8 cellular contexts compared by ENCODE assay signal in genomic region chr1:186691-187131, GRCh38.
DNase-seq lines count a peak whose midpoint lies in the region; ATAC-seq, FAIRE-seq and TF ChIP-seq lines count a peak whose summit lies in the region.
"Not testable (repeated sequence)": the region's sequence is repeated elsewhere in the genome, so short reads cannot be mapped to it uniquely, and the experiment has no call there.

No MANE protein-coding gene starts in this region.

- not testable (repeated sequence) for H4K20me1 ChIP-seq in GM23338 (replicated peaks; ENCODE audit: insufficient read depth)

- not testable (repeated sequence) for H3K9me3 ChIP-seq in mucosa of descending colon; aorta (ENCODE audit: control insufficient read depth, low read length)

- H3K79me2 ChIP-seq in GM23338 (replicated peaks; ENCODE audit: insufficient read depth), result not testable (repeated sequence)

- intact Hi-C loops in activated T-helper 1 cell treated with anti-CD3 and anti-CD28 coated beads, Interleukin-12 subunit alpha, Interleukin-12 subunit beta, Interleukin-2, Interleukin-4 antibody, amounts not matched to agents 30 ng/mL and 10 ng/mL and 1 ng/mL, durations not matched to agents 14 hours and 24 hours and 36 hours (cut with micrococcal nuclease); mucosa of descending colon (cut with DNase I, micrococcal nuclease); aorta (cut with DNase I): not testable (repeated sequence)

- H3K4me3 Mint-ChIP-seq in GM23338; activated T-helper 1 cell treated with anti-CD3 and anti-CD28 coated beads, Interleukin-12 subunit alpha, Interleukin-12 subunit beta, Interleukin-2, Interleukin-4 antibody, amounts not matched to agents 30 ng/mL and 10 ng/mL and 1 ng/mL, durations not matched to agents 14 hours and 24 hours and 36 hours: not testable (repeated sequence)

- H3K4me3 ChIP-seq in GM23338; mucosa of descending colon; aorta (ENCODE audit: low read length in 2 of 2): not testable (repeated sequence)

- not testable (repeated sequence) for H3K27ac Mint-ChIP-seq in GM23338; activated T-helper 1 cell treated with anti-CD3 and anti-CD28 coated beads, Interleukin-12 subunit alpha, Interleukin-12 subunit beta, Interleukin-2, Interleukin-4 antibody, amounts not matched to agents 30 ng/mL and 10 ng/mL and 1 ng/mL, durations not matched to agents 14 hours and 24 hours and 36 hours

- not testable (repeated sequence) for H3K36me3 ChIP-seq in GM23338 (ENCODE audit: insufficient read depth); mucosa of descending colon (ENCODE audit: low read depth); aorta (ENCODE audit: control insufficient read depth in 1 of 2, insufficient read depth in 2 of 2, low read length in 1 of 2)

- H3K36me3 Mint-ChIP-seq in GM23338 (ENCODE audit: low read depth); activated T-helper 1 cell treated with anti-CD3 and anti-CD28 coated beads, Interleukin-12 subunit alpha, Interleukin-12 subunit beta, Interleukin-2, Interleukin-4 antibody, amounts not matched to agents 30 ng/mL and 10 ng/mL and 1 ng/mL, durations not matched to agents 14 hours and 24 hours and 36 hours (ENCODE audit: low read depth): not testable (repeated sequence)

- not testable (repeated sequence) for ATAC-seq in GM23338; mucosa of descending colon; aorta (ENCODE audit: low FRiP score)

- DNase-seq in GM23338 (ENCODE audit: low spot score) (peak; percentile 0), RCC 7860 (ENCODE audit: low spot score) (peak; percentile 1), dedifferentiated amniotic fluid mesenchymal stem cell (ENCODE audit: extremely low spot score) (peak; percentile 8), kidney tubule cell (ENCODE audit: low spot score) (peak; percentile 0), mucosa of descending colon (peak in 2 of 3 donors; percentile 1 to 19), aorta (peak; percentile 26 to 34)
- DNase-seq in activated T-helper 1 cell treated with anti-CD3 and anti-CD28 coated beads, Interleukin-12 subunit alpha, Interleukin-12 subunit beta, Interleukin-2, Interleukin-4 antibody, amounts not matched to agents 30 ng/mL and 10 ng/mL and 1 ng/mL, durations not matched to agents 14 hours and 24 hours and 36 hours (ENCODE audit: low spot score), result peak; percentile 0
- DNase-seq in stimulated activated CD4-positive, alpha-beta T cell treated with anti-CD3 and anti-CD28 coated beads, Interleukin-4, amount 100 ng/mL, for 24 hours, result peak; percentile 3

- not testable (repeated sequence) for H3K27me3 ChIP-seq in GM23338 (ENCODE audit: insufficient read depth); aorta (ENCODE audit: control insufficient read depth in 1 of 2, insufficient read depth in 2 of 2, low read length in 1 of 2)

- H2AFZ ChIP-seq in GM23338, result not testable (repeated sequence)

- not testable (repeated sequence) for H3K27me3 Mint-ChIP-seq in GM23338 (ENCODE audit: insufficient read depth, low read depth, poor library complexity); activated T-helper 1 cell treated with anti-CD3 and anti-CD28 coated beads, Interleukin-12 subunit alpha, Interleukin-12 subunit beta, Interleukin-2, Interleukin-4 antibody, amounts not matched to agents 30 ng/mL and 10 ng/mL and 1 ng/mL, durations not matched to agents 14 hours and 24 hours and 36 hours (ENCODE audit: insufficient read depth)

- H3K4me2 ChIP-seq in GM23338, result not testable (repeated sequence)

- not testable (repeated sequence) for H3K4me1 Mint-ChIP-seq in GM23338; activated T-helper 1 cell treated with anti-CD3 and anti-CD28 coated beads, Interleukin-12 subunit alpha, Interleukin-12 subunit beta, Interleukin-2, Interleukin-4 antibody, amounts not matched to agents 30 ng/mL and 10 ng/mL and 1 ng/mL, durations not matched to agents 14 hours and 24 hours and 36 hours (ENCODE audit: low read depth)

- WGBS in aorta, 2 donors, result 90% methylated on average over 2 of the region's 2 CpGs

- H3K4me1 ChIP-seq in GM23338 (ENCODE audit: insufficient read depth); mucosa of descending colon (ENCODE audit: low read depth); aorta (ENCODE audit: control insufficient read depth in 1 of 2, insufficient read depth in 2 of 2, low read length in 2 of 2): not testable (repeated sequence)

- not testable (repeated sequence) for TF ChIP-seq CTCF in GM23338 (conservative IDR thresholded peaks at IDR 0.05; ENCODE audit: low read depth in 2 of 2); mucosa of descending colon (IDR thresholded peaks at IDR 0.05)

- not testable (repeated sequence) for H3F3A ChIP-seq in GM23338 (replicated peaks; ENCODE audit: low read depth)

- H3K9me3 Mint-ChIP-seq in GM23338; activated T-helper 1 cell treated with anti-CD3 and anti-CD28 coated beads, Interleukin-12 subunit alpha, Interleukin-12 subunit beta, Interleukin-2, Interleukin-4 antibody, amounts not matched to agents 30 ng/mL and 10 ng/mL and 1 ng/mL, durations not matched to agents 14 hours and 24 hours and 36 hours: not testable (repeated sequence)

- not testable (repeated sequence) for H3K9me2 ChIP-seq in GM23338 (ENCODE audit: insufficient read depth)

- not testable (repeated sequence) for H3K27ac ChIP-seq in GM23338 (ENCODE audit: low read depth); aorta (ENCODE audit: low read depth in 1 of 2, low read length in 2 of 2)

- not testable (repeated sequence) for FAIRE-seq in RCC 7860 (lab: Jason Lieb, UNC)
